ENCODE assay signal across 10 cellular contexts in the genomic region with DNA sequence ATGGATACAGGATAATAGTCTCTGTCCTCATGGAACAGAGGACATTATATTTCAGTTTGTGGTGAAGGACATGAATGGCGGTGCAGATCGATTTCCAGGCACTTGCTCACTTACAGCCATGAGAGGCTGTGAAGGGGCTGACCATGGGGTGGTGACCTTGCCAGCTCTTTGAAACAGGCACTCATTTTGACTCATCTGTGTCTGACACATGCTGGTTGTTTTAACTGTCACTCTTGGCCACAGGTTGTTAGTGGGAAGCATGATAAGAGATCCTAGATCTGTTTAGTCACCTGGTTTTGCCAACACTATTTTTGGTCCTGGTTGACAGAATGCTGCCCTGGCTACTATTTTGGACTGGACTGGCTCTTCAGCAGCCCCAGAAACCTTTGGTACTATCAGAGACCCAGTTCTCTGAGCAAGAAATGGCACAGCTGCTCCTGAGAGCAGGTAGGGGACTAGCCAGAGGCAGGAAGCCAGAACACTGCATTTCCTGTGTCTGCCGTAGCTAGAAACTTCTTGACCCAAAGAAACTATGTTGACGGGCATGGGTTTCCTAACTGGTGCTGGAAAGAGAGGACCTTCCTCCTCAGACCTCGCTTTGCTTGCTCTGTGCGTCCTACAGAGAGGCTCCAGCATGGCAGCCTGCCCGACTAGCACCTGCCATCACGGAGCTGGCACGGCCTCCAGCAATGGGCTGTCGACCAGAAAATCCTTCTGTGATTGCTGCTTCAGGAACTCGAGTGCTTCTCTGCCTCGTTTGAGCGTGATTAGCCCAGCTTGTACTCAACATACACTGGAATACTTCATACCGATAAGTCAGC. TPM values are rescaled to one million over a fixed set of nuclear protein-coding genes. Genes with fewer than 3 reads are reported as not detected.
DNase-seq lines count a peak whose midpoint lies in the region; ATAC-seq lines count a peak whose summit lies in the region.
"Had no signal": no experiment of that assay in that cellular context is flagged by ENCODE, and none has a peak within 500 bp of the region (broad histone marks: within the 10 kb centered on the region; RNA-seq: fewer than 3 reads in every experiment).

No MANE protein-coding gene starts in this region.

- peaks cover 10 to 14% of the 10 kb centered on the region in 2 donors for H3K36me3 Mint-ChIP-seq in CD4-positive, alpha-beta memory T cell
- peaks cover 0 to 21% of the 10 kb centered on the region in 2 donors for H3K36me3 Mint-ChIP-seq in activated naive CD4-positive, alpha-beta T cell treated with anti-CD3 and anti-CD28 coated beads, Interleukin-2, amount 50 U/mL, for 72 hours

- no peaks in the 10 kb centered on the region for H3K36me3 ChIP-seq in CD4-positive, alpha-beta memory T cell (ENCODE audit: insufficient read depth, low read length)
- no peaks in the 10 kb centered on the region for H3K36me3 ChIP-seq in mesendoderm (ENCODE audit: control insufficient read depth, insufficient read depth, low read length)

- H3K9me3 Mint-ChIP-seq in CD4-positive, alpha-beta memory T cell = no peaks in the 10 kb centered on the region
- H3K9me3 Mint-ChIP-seq in activated naive CD4-positive, alpha-beta T cell treated with anti-CD3 and anti-CD28 coated beads, Interleukin-2, amount 50 U/mL, for 72 hours = no peaks in the 10 kb centered on the region

- no peaks in the 10 kb centered on the region for H3K27me3 ChIP-seq in CD4-positive, alpha-beta memory T cell (ENCODE audit: insufficient read depth, low read length)
- H3K27me3 ChIP-seq in mesendoderm (ENCODE audit: insufficient read depth, low read length, poor library complexity) = no peaks in the 10 kb centered on the region

- H4K5ac ChIP-seq in mesendoderm (ENCODE audit: low read length) = no peak overlapping the region

- CTCF ChIA-PET in CD4-positive, alpha-beta memory T cell (lab: Charles Lee; ENCODE audit: partially characterized antibody) = interaction anchor here (1.0 to 1.8 kb wide), 3 partner anchors 12 to 68 kb away, joined by 5 to 6 read pairs (median 5); no protein-coding TSS in a partner anchor

- H3K79me2 ChIP-seq in mesendoderm (ENCODE audit: control insufficient read depth, insufficient read depth, low read length) = no peaks in the 10 kb centered on the region

- H3K79me1 ChIP-seq in mesendoderm (ENCODE audit: low read length) = peaks cover 10% of the 10 kb centered on the region

- ATAC-seq in activated naive CD4-positive, alpha-beta T cell treated with anti-CD3 and anti-CD28 coated beads, Interleukin-2, amount 50 U/mL, for 72 hours = peak; percentile 83 to 98
- ATAC-seq in GM18873 (IDR thresholded peaks at IDR 0.05; ENCODE audit: low FRiP score, unreplicated experiment) (no peak), HG03097 (IDR thresholded peaks at IDR 0.05; ENCODE audit: low FRiP score, unreplicated experiment) (no peak), GM18861 (IDR thresholded peaks at IDR 0.05; ENCODE audit: unreplicated experiment) (no peak)

- H2BK15ac ChIP-seq in mesendoderm (replicated peaks; ENCODE audit: low read depth) = no peak overlapping the region

- peak in 2 of 5 donors; percentile 5 to 6 for DNase-seq in CD4-positive, alpha-beta memory T cell
- DNase-seq in NCI-H1105 treated with DMSO at 0.1 percent for 48 hours (lab: John Stamatoyannopoulos, UW) (peak; percentile 99), mesendoderm (peak; percentile 28), Kasumi-1 (lab: John Stamatoyannopoulos, UW) (no peak)
- DNase-seq in activated naive CD4-positive, alpha-beta T cell treated with anti-CD3 and anti-CD28 coated beads, Interleukin-2, amount 50 U/mL, for 72 hours (ENCODE audit: low spot score in 2 of 2) = peak in 1 of 2 donors; percentile 22
- DNase-seq: GM23248, Karpas-422 had no signal

- H3K9me3 ChIP-seq in CD4-positive, alpha-beta memory T cell (ENCODE audit: control insufficient read depth in 1 of 2, low read length in 2 of 2) = no peaks in the 10 kb centered on the region

- peaks cover 36% of the 10 kb centered on the region for H3K4me1 ChIP-seq in CD4-positive, alpha-beta memory T cell (ENCODE audit: insufficient read depth, low read length)
- H3K4me1 ChIP-seq in mesendoderm (ENCODE audit: control insufficient read depth, low read depth, low read length) = peaks cover 17% of the 10 kb centered on the region

- no peak overlapping the region for H3K4me3 ChIP-seq in CD4-positive, alpha-beta memory T cell (ENCODE audit: low read length in 2 of 2)
- H3K4me3 ChIP-seq in mesendoderm (ENCODE audit: low read length) = no peak overlapping the region
- H3K4me3 ChIP-seq: GM23248 had no signal

- H3K27me3 Mint-ChIP-seq in CD4-positive, alpha-beta memory T cell = no peaks in the 10 kb centered on the region

- no CpG with 5 or more reads among the region's 14 CpGs for WGBS in mesendoderm (ENCODE audit: extremely low coverage, insufficient coverage, low lambda C conversion rate)

- peaks cover 29 to 61% (median 50%) of the 10 kb centered on the region in 4 donors for H3K4me1 Mint-ChIP-seq in CD4-positive, alpha-beta memory T cell

- no peak overlapping the region for H3K4ac ChIP-seq in mesendoderm (ENCODE audit: low read depth, low read length)

- no peak overlapping the region for H3K4me2 ChIP-seq in mesendoderm (ENCODE audit: low read length)

- no peak overlapping the region for H4K8ac ChIP-seq in mesendoderm (ENCODE audit: low read depth, low read length)

- no peak overlapping the region for H3K18ac ChIP-seq in mesendoderm (ENCODE audit: low read length)

- H3K56ac ChIP-seq in mesendoderm (ENCODE audit: low read length) = no peak overlapping the region

- no peak overlapping the region for H3K27ac ChIP-seq in CD4-positive, alpha-beta memory T cell (ENCODE audit: low read depth, low read length)
- no peak overlapping the region for H3K27ac ChIP-seq in mesendoderm (ENCODE audit: low read depth, low read length)
- H3K27ac ChIP-seq: GM23248 had no signal

- no peak overlapping the region for H2BK5ac ChIP-seq in mesendoderm (ENCODE audit: low read length)

- H3K27ac Mint-ChIP-seq in CD4-positive, alpha-beta memory T cell = peak overlapping the region; percentile 8 to 90 (median 64)
- H3K27ac Mint-ChIP-seq in activated naive CD4-positive, alpha-beta T cell treated with anti-CD3 and anti-CD28 coated beads, Interleukin-2, amount 50 U/mL, for 72 hours = peak overlapping the region; percentile 81 to 88

- H3K23ac ChIP-seq in mesendoderm (ENCODE audit: low read length) = no peak overlapping the region

- no peak overlapping the region for H2BK120ac ChIP-seq in mesendoderm (ENCODE audit: low read depth, low read length)

- POLR2A ChIA-PET in CD4-positive, alpha-beta memory T cell (lab: Charles Lee; ENCODE audit: partially characterized antibody) = interaction anchor here (1.7 kb wide), 1 partner anchor 29 kb away, joined by 14 read pairs; no protein-coding TSS in a partner anchor

- no peak overlapping the region for H3K9ac ChIP-seq in mesendoderm (ENCODE audit: low read length)
- H3K9ac ChIP-seq: GM23248 had no signal

- no peak overlapping the region for H2AK5ac ChIP-seq in mesendoderm (ENCODE audit: low read length)

- H3K4me3 Mint-ChIP-seq in CD4-positive, alpha-beta memory T cell = peak overlapping the region in 7 of 8 donors; percentile 17 to 74 (median 48)

- intact Hi-C loops in CD4-positive, alpha-beta memory T cell (cut with micrococcal nuclease) = loop anchor here (10.0 kb wide), 1 partner anchor 1337 kb away; the partner anchor contains the start of gene ATR

RNA-seq across cellular contexts. Expression of gene PXYLP1, which starts 6.3 kb away (rescaled TPM):
- 10 to 100 TPM; 17.2 to 22.6 TPM for total RNA-seq in CD4-positive, alpha-beta memory T cell
- polyA plus RNA-seq in CD4-positive, alpha-beta memory T cell = 1 to 10 TPM; 5.2 to 6.9 TPM
- total RNA-seq in activated naive CD4-positive, alpha-beta T cell treated with anti-CD3 and anti-CD28 coated beads, Interleukin-2, amount 50 U/mL, for 72 hours = 10 to 100 TPM in 1 of 2 donors, 1 to 10 TPM in 1; 9.7 to 17.5 TPM
- 28.8 TPM for polyA plus RNA-seq in mesendoderm (2013, experiment 1 of 2)
- polyA plus RNA-seq in mesendoderm (2013, experiment 2 of 2) = 30.6 TPM

Comparison
In these comparisons a context has a peak if more than half of its experiments do, and no peak if none do; other contexts are left out.
1. DNase-seq: peak in NCI-H1105 treated with DMSO at 0.1 percent for 48 hours (single experiment) and mesendoderm (single experiment); none in Kasumi-1 (0 of 2).
2. ATAC-seq: peak in activated naive CD4-positive, alpha-beta T cell treated with anti-CD3 and anti-CD28 coated beads, Interleukin-2, amount 50 U/mL, for 72 hours (2 of 2); none in GM18873 (single experiment), HG03097 (single experiment) and GM18861 (single experiment).